ENCODE assay signal across 8 cellular contexts in genomic region chr2:218569038-218569431, GRCh38. TPM values are rescaled to one million over a fixed set of nuclear protein-coding genes. Genes with fewer than 3 reads are reported as not detected.
DNase-seq lines count a peak whose midpoint lies in the region; ATAC-seq and TF ChIP-seq lines count a peak whose summit lies in the region.

No MANE protein-coding gene starts in this region.

- H3K4me1 ChIP-seq in lower lobe of right lung: peaks cover 40% of the 10 kb centered on the region

- H3K9me3 ChIP-seq in KOPT-K1 (ENCODE audit: insufficient read depth, low read length, poor library complexity, severe bottlenecking) (no peaks in the 10 kb centered on the region), lower lobe of right lung (no peaks in the 10 kb centered on the region)

- peak; percentile 16 for ATAC-seq in GM21786 (IDR thresholded peaks at IDR 0.05; ENCODE audit: unreplicated experiment)
- peak; percentile 45 to 52 for ATAC-seq in lower lobe of right lung

- H3K27me3 ChIP-seq in lower lobe of right lung (ENCODE audit: low read depth): no peaks in the 10 kb centered on the region

- peak; percentile 87 for DNase-seq in ELR (ENCODE audit: low read depth)
- peak; percentile 52 to 64 for DNase-seq in activated CD4-positive, alpha-beta T cell treated with anti-CD3 and anti-CD28 coated beads for 4 hours
- peak; percentile 46 for DNase-seq in dedifferentiated amniotic fluid mesenchymal stem cell (ENCODE audit: extremely low spot score)
- DNase-seq in lower lobe of right lung: peak; percentile 61
- peak; percentile 39 to 41 (median 40) for DNase-seq in stimulated activated CD4-positive, alpha-beta T cell treated with anti-CD3 and anti-CD28 coated beads, TNF-alpha, amount 100 ng/mL, for 48 hours (ENCODE audit: low read depth in 3 of 3)
- no peak for DNase-seq in NCI-H1436 treated with DMSO at 0.1 percent for 48 hours (lab: John Stamatoyannopoulos, UW)

- intact Hi-C loops in lower lobe of right lung (cut with DNase I): no loop called here

- H3K36me3 ChIP-seq in KOPT-K1 (ENCODE audit: insufficient read depth, low read length) (peaks cover 58% of the 10 kb centered on the region), lower lobe of right lung (peaks cover 20% of the 10 kb centered on the region)

- H3K27ac ChIP-seq in KOPT-K1 (ENCODE audit: low read depth, low read length, poor library complexity, severe bottlenecking) (peak overlapping the region; percentile 99), lower lobe of right lung (peak overlapping the region; percentile 90)

- H3K4me3 ChIP-seq in lower lobe of right lung: peak overlapping the region; percentile 94

- TF ChIP-seq CTCF in lower lobe of right lung (IDR thresholded peaks at IDR 0.05): no peak

RNA-seq across cellular contexts. Expression of gene CNOT9, which starts 0.4 kb away (rescaled TPM):
- 31.5 TPM for total RNA-seq in lower lobe of right lung

RNA-seq across cellular contexts. Expression of gene USP37, which starts 0.9 kb away (rescaled TPM):
- total RNA-seq in lower lobe of right lung: 13.2 TPM

RNA-seq across cellular contexts. Expression of gene PLCD4, which starts 38.7 kb away (rescaled TPM):
- total RNA-seq in lower lobe of right lung: 1.1 TPM
